12 cellular contexts compared by ENCODE assay signal in the genomic region with DNA sequence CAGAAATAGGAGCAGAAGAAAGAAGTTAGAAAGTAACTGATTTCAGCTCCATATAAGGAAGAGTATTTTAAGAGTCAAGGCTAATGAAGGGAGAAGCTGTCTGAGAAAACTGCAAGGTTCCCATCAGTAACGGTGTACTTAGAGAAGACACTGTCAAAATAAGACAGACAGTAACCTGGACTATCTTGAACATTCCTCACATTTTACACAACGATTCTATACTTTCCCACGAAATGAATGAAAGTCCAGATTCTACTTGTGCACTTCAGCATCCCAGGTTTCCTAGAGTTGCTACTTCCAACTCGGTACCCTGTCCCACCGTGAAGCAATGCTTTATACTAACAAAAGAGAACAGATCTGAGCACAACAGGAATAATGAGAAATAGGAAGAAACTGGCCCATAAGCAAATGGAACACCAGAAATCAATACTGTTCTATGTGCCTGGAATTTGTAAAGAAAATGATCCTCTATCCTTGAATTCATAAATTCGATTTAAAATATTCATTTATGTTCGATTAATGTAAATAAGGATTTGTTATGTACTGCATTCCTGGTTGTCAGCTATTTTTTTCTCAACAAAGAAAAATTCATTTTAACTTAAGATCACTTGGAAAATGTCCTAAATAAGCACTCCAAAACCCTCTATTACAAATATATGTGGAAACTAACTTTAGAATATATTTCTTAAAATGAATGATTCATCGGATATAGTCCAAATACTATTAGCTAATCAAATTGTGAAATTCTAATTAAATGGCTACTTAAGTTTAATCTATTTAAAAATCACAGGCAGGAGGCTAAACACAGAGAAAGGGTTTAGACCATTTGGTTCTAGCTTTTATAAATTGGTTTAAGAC. TPM values are rescaled to one million over a fixed set of nuclear protein-coding genes. Genes with fewer than 3 reads are reported as not detected.
DNase-seq lines count a peak whose midpoint lies in the region; ATAC-seq and TF ChIP-seq lines count a peak whose summit lies in the region.
"Had no signal": no experiment of that assay in that cellular context is flagged by ENCODE, and none has a peak within 500 bp of the region (broad histone marks: within the 10 kb centered on the region; RNA-seq: fewer than 3 reads in every experiment).

No MANE protein-coding gene starts in this region.

- H2AFZ ChIP-seq in neural cell (ENCODE audit: low read depth, low read length): no peak overlapping the region

- H3K4me2 ChIP-seq in neural cell (ENCODE audit: low read length): peak overlapping the region; percentile 47

- no peaks in the 10 kb centered on the region for H3K79me2 ChIP-seq in neural cell (replicated peaks; ENCODE audit: insufficient read depth, low read length)

- no peak for TF ChIP-seq RAD21 in neural cell (conservative IDR thresholded peaks at IDR 0.05)

- H3K36me3 ChIP-seq in left ventricle myocardium inferior (no peaks in the 10 kb centered on the region), neural cell (ENCODE audit: insufficient read depth, low read length) (no peaks in the 10 kb centered on the region), uterus (no peaks in the 10 kb centered on the region), H7 (replicated peaks; ENCODE audit: control insufficient read depth, insufficient read depth, low read length) (no peaks in the 10 kb centered on the region)

- H3K9me2 ChIP-seq in neural cell (ENCODE audit: insufficient read depth, low read length): no peaks in the 10 kb centered on the region

- peak overlapping the region; percentile 72 for H3K9ac ChIP-seq in neural cell (ENCODE audit: low read length)

- ATAC-seq in Right ventricle myocardium inferior: no peak

- no peaks in the 10 kb centered on the region for H4K20me1 ChIP-seq in neural cell (ENCODE audit: insufficient read depth)

- H3F3A ChIP-seq in neural cell (ENCODE audit: insufficient read depth, low read length, poor library complexity, severe bottlenecking): no peaks in the 10 kb centered on the region

- no peak for TF ChIP-seq EP300 in neural cell (conservative IDR thresholded peaks at IDR 0.05; ENCODE audit: poor library complexity, severe bottlenecking)

- TF ChIP-seq POLR2A in uterus (IDR thresholded peaks at IDR 0.05): no peak

- TF ChIP-seq CTCF in left ventricle myocardium inferior (IDR thresholded peaks at IDR 0.05; ENCODE audit: borderline replicate concordance) (no peak), dorsolateral prefrontal cortex (IDR thresholded peaks at IDR 0.05 in 54 of 56, conservative IDR thresholded peaks at IDR 0.05 in 2 of 56; ENCODE audit: low read depth in 1 of 56, partially characterized antibody in 56 of 56) (no peak), neural cell (IDR thresholded peaks at IDR 0.05; ENCODE audit: poor library complexity, severe bottlenecking) (no peak), uterus (IDR thresholded peaks at IDR 0.05) (no peak)

- H3K9me3 ChIP-seq in left ventricle myocardium inferior (replicated peaks) (no peaks in the 10 kb centered on the region), neural cell (ENCODE audit: low read length) (no peaks in the 10 kb centered on the region), uterus (no peaks in the 10 kb centered on the region)

- intact Hi-C loops in left ventricle myocardium inferior (cut with micrococcal nuclease): no loop called here
- intact Hi-C loops in Right ventricle myocardium inferior (cut with DNase I): no loop called here
- intact Hi-C loops in dorsolateral prefrontal cortex (cut with DNase I): no loop called here
- intact Hi-C loops in uterus (cut with DNase I; ENCODE audit: low total_unique reads): no loop called here

- H3K27ac ChIP-seq in left ventricle myocardium inferior (replicated peaks) (peak overlapping the region; percentile 91), dorsolateral prefrontal cortex (peak overlapping the region in 49 of 59 donors; percentile 1 to 95 (median 87)), neural cell (ENCODE audit: low read length) (no peak overlapping the region), uterus (peak overlapping the region; percentile 0 to 83)

- H3K27me3 ChIP-seq in left ventricle myocardium inferior (ENCODE audit: low read depth) (peaks cover 87% of the 10 kb centered on the region), dorsolateral prefrontal cortex (peaks cover 0 to 35% (median 0%) of the 10 kb centered on the region in 45 donors), neural cell (ENCODE audit: insufficient read depth, low read depth, low read length) (peaks cover 29% of the 10 kb centered on the region), uterus (no peaks in the 10 kb centered on the region), H7 (ENCODE audit: control insufficient read depth, insufficient read depth, low read length) (peaks cover 35% of the 10 kb centered on the region)

- H3K4me1 ChIP-seq in left ventricle myocardium inferior (peaks cover 46% of the 10 kb centered on the region), uterus (no peaks in the 10 kb centered on the region)

- no peak for DNase-seq in left ventricle myocardium inferior
- DNase-seq in Right ventricle myocardium inferior (ENCODE audit: missing footprints): no peak
- DNase-seq in dorsolateral prefrontal cortex: no peak
- no peak for DNase-seq in uterus
- no peak for DNase-seq in H7
- DNase-seq in midbrain (lab: John Stamatoyannopoulos, UW): no peak
- DNase-seq in AG20443 (ENCODE audit: low spot score): no peak
- DNase-seq: AML-193; cerebellar nuclear complex; GF-D8; stimulated activated CD4-positive, alpha-beta T cell treated with anti-CD3 and anti-CD28 coated beads, Interleukin-12 subunit alpha, Interleukin-12 subunit beta, amount 100 ng/mL, for 4 hours had no signal

- H3K4me3 ChIP-seq in left ventricle myocardium inferior (peak overlapping the region; percentile 74), dorsolateral prefrontal cortex (peak overlapping the region; percentile 3 to 84 (median 70)), neural cell (ENCODE audit: low read length) (peak overlapping the region; percentile 81), uterus (peak overlapping the region; percentile 57 to 69), H7 (ENCODE audit: insufficient read depth, low read depth, low read length) (no peak overlapping the region)

TF ChIP-seq in neural cell, 6 proteins besides CTCF, POLR2A, EP300 and RAD21:
- no peak for TF ChIP-seq POLR2AphosphoS5 (IDR thresholded peaks at IDR 0.05)
- no peak for TF ChIP-seq SMC3 (conservative IDR thresholded peaks at IDR 0.05; ENCODE audit: poor library complexity)
- TF ChIP-seq EZH2 (IDR thresholded peaks at IDR 0.05; ENCODE audit: borderline replicate concordance, insufficient read depth, low read length, poor library complexity, severe bottlenecking): no peak
- no peak for TF ChIP-seq MXI1 (conservative IDR thresholded peaks at IDR 0.05; ENCODE audit: poor library complexity, severe bottlenecking)
- TF ChIP-seq, protein P1, sequence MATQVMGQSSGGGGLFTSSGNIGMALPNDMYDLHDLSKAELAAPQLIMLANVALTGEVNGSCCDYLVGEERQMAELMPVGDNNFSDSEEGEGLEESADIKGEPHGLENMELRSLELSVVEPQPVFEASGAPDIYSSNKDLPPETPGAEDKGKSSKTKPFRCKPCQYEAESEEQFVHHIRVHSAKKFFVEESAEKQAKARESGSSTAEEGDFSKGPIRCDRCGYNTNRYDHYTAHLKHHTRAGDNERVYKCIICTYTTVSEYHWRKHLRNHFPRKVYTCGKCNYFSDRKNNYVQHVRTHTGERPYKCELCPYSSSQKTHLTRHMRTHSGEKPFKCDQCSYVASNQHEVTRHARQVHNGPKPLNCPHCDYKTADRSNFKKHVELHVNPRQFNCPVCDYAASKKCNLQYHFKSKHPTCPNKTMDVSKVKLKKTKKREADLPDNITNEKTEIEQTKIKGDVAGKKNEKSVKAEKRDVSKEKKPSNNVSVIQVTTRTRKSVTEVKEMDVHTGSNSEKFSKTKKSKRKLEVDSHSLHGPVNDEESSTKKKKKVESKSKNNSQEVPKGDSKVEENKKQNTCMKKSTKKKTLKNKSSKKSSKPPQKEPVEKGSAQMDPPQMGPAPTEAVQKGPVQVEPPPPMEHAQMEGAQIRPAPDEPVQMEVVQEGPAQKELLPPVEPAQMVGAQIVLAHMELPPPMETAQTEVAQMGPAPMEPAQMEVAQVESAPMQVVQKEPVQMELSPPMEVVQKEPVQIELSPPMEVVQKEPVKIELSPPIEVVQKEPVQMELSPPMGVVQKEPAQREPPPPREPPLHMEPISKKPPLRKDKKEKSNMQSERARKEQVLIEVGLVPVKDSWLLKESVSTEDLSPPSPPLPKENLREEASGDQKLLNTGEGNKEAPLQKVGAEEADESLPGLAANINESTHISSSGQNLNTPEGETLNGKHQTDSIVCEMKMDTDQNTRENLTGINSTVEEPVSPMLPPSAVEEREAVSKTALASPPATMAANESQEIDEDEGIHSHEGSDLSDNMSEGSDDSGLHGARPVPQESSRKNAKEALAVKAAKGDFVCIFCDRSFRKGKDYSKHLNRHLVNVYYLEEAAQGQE (IDR thresholded peaks at IDR 0.05; ENCODE audit: borderline replicate concordance): no peak
- TF ChIP-seq TAF1 (IDR thresholded peaks at IDR 0.05; ENCODE audit: low read depth): no peak

RNA-seq across cellular contexts. Expression of a gene that starts 1.5 kb away (rescaled TPM):
- total RNA-seq in left ventricle myocardium inferior (1.4 TPM), Right ventricle myocardium inferior (2.0 TPM), dorsolateral prefrontal cortex (10 to 100 TPM; 14.6 to 44.9 (median 25.7) TPM), uterus (10 to 100 TPM in 3 of 4 donors, 1 to 10 TPM in 1; 4.4 to 24.4 (median 16.9) TPM)
- 3.3 and 3.4 TPM in 2 replicates for polyA plus RNA-seq in neural cell
- 11.0 and 12.5 TPM in 2 replicates for polyA minus RNA-seq in neural cell
- 0.63 and 1.1 TPM in 2 replicates for total RNA-seq in H7 (2014; rRNA removed; shearing (Covaris generic))
